In the genomic region with DNA sequence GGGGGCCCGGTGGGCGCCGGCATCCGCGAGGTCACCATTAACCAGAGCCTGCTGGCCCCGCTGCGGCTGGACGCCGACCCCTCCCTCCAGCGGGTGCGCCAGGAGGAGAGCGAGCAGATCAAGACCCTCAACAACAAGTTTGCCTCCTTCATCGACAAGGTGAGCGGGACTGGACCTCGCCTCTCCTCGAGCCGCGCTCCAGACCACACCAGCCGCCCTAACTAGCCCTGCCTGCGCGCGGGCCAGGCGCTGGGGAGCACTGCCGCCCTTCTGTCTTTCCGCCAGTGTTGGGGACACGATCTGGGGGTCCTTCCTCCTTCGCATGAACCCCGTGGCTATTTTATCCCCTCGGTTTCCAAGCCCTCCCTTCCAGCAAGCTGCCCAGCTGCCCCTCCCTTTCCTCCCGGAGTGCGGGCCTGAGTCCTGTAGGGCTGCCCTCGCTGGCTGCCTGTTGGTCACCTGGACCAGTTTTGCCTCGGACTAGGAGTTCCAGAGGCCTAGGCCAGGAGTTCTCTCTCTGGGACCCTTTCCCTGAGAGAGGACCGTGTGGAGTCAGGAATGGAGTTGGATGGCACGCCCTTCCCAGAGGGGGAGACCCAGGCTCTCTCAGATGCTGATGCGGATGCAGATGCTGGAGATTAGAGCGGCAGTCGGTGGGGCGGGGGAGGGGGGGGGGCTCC, we compare ENCODE assay signal across 1 cellular context.
TF ChIP-seq lines count a peak whose summit lies in the region.

No MANE protein-coding gene starts in this region.

TF ChIP-seq in HepG2, 621 proteins besides CTCF, POLR2A, EP300 and RAD21:
- TF ChIP-seq ONECUT2 (CRISPR knock-in tag; IDR thresholded peaks at IDR 0.05): no peak
- no peak for TF ChIP-seq PHF21A (CRISPR knock-in tag; IDR thresholded peaks at IDR 0.05)
- TF ChIP-seq, protein P1, sequence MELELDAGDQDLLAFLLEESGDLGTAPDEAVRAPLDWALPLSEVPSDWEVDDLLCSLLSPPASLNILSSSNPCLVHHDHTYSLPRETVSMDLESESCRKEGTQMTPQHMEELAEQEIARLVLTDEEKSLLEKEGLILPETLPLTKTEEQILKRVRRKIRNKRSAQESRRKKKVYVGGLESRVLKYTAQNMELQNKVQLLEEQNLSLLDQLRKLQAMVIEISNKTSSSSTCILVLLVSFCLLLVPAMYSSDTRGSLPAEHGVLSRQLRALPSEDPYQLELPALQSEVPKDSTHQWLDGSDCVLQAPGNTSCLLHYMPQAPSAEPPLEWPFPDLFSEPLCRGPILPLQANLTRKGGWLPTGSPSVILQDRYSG (CRISPR knock-in tag; IDR thresholded peaks at IDR 0.05): no peak
- no peak for TF ChIP-seq SMAD9 (CRISPR knock-in tag; IDR thresholded peaks at IDR 0.05)
- TF ChIP-seq, protein P2, sequence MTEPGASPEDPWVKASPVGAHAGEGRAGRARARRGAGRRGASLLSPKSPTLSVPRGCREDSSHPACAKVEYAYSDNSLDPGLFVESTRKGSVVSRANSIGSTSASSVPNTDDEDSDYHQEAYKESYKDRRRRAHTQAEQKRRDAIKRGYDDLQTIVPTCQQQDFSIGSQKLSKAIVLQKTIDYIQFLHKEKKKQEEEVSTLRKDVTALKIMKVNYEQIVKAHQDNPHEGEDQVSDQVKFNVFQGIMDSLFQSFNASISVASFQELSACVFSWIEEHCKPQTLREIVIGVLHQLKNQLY (CRISPR knock-in tag; IDR thresholded peaks at IDR 0.05): no peak
- TF ChIP-seq, protein P3, sequence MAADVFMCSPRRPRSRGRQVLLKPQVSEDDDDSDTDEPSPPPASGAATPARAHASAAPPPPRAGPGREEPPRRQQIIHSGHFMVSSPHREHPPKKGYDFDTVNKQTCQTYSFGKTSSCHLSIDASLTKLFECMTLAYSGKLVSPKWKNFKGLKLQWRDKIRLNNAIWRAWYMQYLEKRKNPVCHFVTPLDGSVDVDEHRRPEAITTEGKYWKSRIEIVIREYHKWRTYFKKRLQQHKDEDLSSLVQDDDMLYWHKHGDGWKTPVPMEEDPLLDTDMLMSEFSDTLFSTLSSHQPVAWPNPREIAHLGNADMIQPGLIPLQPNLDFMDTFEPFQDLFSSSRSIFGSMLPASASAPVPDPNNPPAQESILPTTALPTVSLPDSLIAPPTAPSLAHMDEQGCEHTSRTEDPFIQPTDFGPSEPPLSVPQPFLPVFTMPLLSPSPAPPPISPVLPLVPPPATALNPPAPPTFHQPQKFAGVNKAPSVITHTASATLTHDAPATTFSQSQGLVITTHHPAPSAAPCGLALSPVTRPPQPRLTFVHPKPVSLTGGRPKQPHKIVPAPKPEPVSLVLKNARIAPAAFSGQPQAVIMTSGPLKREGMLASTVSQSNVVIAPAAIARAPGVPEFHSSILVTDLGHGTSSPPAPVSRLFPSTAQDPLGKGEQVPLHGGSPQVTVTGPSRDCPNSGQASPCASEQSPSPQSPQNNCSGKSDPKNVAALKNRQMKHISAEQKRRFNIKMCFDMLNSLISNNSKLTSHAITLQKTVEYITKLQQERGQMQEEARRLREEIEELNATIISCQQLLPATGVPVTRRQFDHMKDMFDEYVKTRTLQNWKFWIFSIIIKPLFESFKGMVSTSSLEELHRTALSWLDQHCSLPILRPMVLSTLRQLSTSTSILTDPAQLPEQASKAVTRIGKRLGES (CRISPR knock-in tag; IDR thresholded peaks at IDR 0.05; ENCODE audit: borderline replicate concordance): no peak
- TF ChIP-seq ZNF335 (CRISPR knock-in tag; IDR thresholded peaks at IDR 0.05): no peak
